ENCODE assay signal across 8 cellular contexts in genomic region chr16:88468289-88469129, GRCh38. TPM values are rescaled to one million over a fixed set of nuclear protein-coding genes. Genes with fewer than 3 reads are reported as not detected.
DNase-seq lines count a peak whose midpoint lies in the region; ATAC-seq and TF ChIP-seq lines count a peak whose summit lies in the region.

No MANE protein-coding gene starts in this region.

- CTCF ChIA-PET in SK-N-SH (lab: Yijun Ruan, JAX), result interaction anchor here (0.7 to 1.6 kb wide), 3 partner anchors 20 to 107 kb away, joined by 3 to 4 read pairs (median 3); no protein-coding TSS in a partner anchor

- H4K20me1 ChIP-seq in GM23338 (replicated peaks; ENCODE audit: insufficient read depth), result no peaks in the 10 kb centered on the region
- H4K20me1 ChIP-seq in SK-N-SH (ENCODE audit: insufficient read depth), result peaks cover 83% of the 10 kb centered on the region

- H3K9me2 ChIP-seq in GM23338 (ENCODE audit: insufficient read depth) (no peaks in the 10 kb centered on the region), SK-N-SH (no peaks in the 10 kb centered on the region)

- TF ChIP-seq RAD21 in SK-N-SH (IDR thresholded peaks at IDR 0.05; ENCODE audit: low read length), result no peak

- H3K36me3 ChIP-seq in GM23338 (ENCODE audit: insufficient read depth), result no peaks in the 10 kb centered on the region
- H3K36me3 ChIP-seq in SK-N-SH (replicated peaks in 1 of 2; ENCODE audit: control insufficient read depth in 1 of 2, insufficient read depth in 2 of 2, low read length in 1 of 2), result no peaks in the 10 kb centered on the region
- H3K36me3 ChIP-seq in iPS DF 6.9 (ENCODE audit: control insufficient read depth, insufficient read depth, low read length), result no peaks in the 10 kb centered on the region

- TF ChIP-seq EP300 in SK-N-SH (IDR thresholded peaks at IDR 0.05; ENCODE audit: borderline replicate concordance in 1 of 2, low read depth in 1 of 2, low read length in 1 of 2), result no peak

- H3K9me3 Mint-ChIP-seq in GM23338, result no peaks in the 10 kb centered on the region

- H3K4me1 ChIP-seq in GM23338 (ENCODE audit: insufficient read depth) (peaks cover 9% of the 10 kb centered on the region; the same call in 1 of the 2 replicates), SK-N-SH (ENCODE audit: control insufficient read depth in 1 of 2, insufficient read depth in 2 of 2, low read depth in 1 of 2, low read length in 1 of 2) (peaks cover 0 to 55% of the 10 kb centered on the region in 2 experiments; a peak in 2 of 4 replicates), iPS DF 6.9 (ENCODE audit: control insufficient read depth, insufficient read depth, low read length) (peaks cover 8% of the 10 kb centered on the region)

- H3K27me3 ChIP-seq in GM23338 (ENCODE audit: insufficient read depth) (no peaks in the 10 kb centered on the region), SK-N-SH (ENCODE audit: insufficient read depth) (no peaks in the 10 kb centered on the region), iPS DF 6.9 (ENCODE audit: control insufficient read depth, insufficient read depth, low read length) (no peaks in the 10 kb centered on the region)

- H3K27ac Mint-ChIP-seq in GM23338, result no peak overlapping the region

- peaks cover 3% of the 10 kb centered on the region; the same call in 2 of the 3 replicates for H3K4me1 Mint-ChIP-seq in GM23338

- no peaks in the 10 kb centered on the region for H3F3A ChIP-seq in GM23338 (replicated peaks; ENCODE audit: low read depth)
- H3F3A ChIP-seq in SK-N-SH (replicated peaks; ENCODE audit: insufficient read depth), result peaks cover 9% of the 10 kb centered on the region

- peak overlapping the region; percentile 52; the same call in 2 of the 3 replicates for H3K4me3 Mint-ChIP-seq in GM23338

- TF ChIP-seq CTCF in GM23338 (conservative IDR thresholded peaks at IDR 0.05; ENCODE audit: low read depth in 2 of 2) (no peak), SK-N-SH (IDR thresholded peaks at IDR 0.05) (no peak)

- POLR2A ChIA-PET in SK-N-SH (lab: Yijun Ruan, JAX), result interaction anchor here (0.6 kb wide), 2 partner anchors 23 to 1231 kb away, joined by 3 read pairs; no protein-coding TSS in a partner anchor

- H3K4me3 ChIP-seq in GM23338, result peak overlapping the region; percentile 43; the same call in 1 of the 2 replicates
- no peak overlapping the region for H3K4me3 ChIP-seq in SK-N-SH (ENCODE audit: low read depth in 2 of 2, low read length in 1 of 2)
- peak overlapping the region; percentile 7; the same call in 1 of the 2 replicates for H3K4me3 ChIP-seq in iPS DF 6.9 (ENCODE audit: low read length)

- peaks cover 8% of the 10 kb centered on the region for H3K27me3 Mint-ChIP-seq in GM23338 (ENCODE audit: insufficient read depth, low read depth, poor library complexity)

- H3K36me3 Mint-ChIP-seq in GM23338 (ENCODE audit: low read depth), result no peaks in the 10 kb centered on the region

- H3K4me2 ChIP-seq in GM23338 (peak overlapping the region; percentile 78), SK-N-SH (no peak overlapping the region)

- H3K27ac ChIP-seq in GM23338 (ENCODE audit: low read depth) (no peak overlapping the region), SK-N-SH (ENCODE audit: low read depth in 2 of 2, low read length in 1 of 2) (no peak overlapping the region; a peak in 1 of 4 replicates), iPS DF 6.9 (ENCODE audit: low read length) (no peak overlapping the region)

- no peak overlapping the region for H3K9ac ChIP-seq in SK-N-SH

- DNase-seq in AG20443 (ENCODE audit: low spot score) (peak; percentile 66), GM23338 (ENCODE audit: low spot score) (peak; percentile 95), SK-N-SH (peak; percentile 89), iPS DF 6.9 (ENCODE audit: low read depth, low spot score) (peak; percentile 76), NCI-H2081 treated with DMSO at 0.1 percent for 48 hours (lab: John Stamatoyannopoulos, UW) (no peak), inferior parietal cortex (ENCODE audit: extremely low spot score) (no peak)

- no peak overlapping the region for H2AFZ ChIP-seq in GM23338
- H2AFZ ChIP-seq in SK-N-SH (ENCODE audit: low read depth), result no peak overlapping the region

- WGBS in SK-N-SH (ENCODE audit: low lambda C conversion rate), result 84% methylated on average over 5 of the region's 18 CpGs
- no CpG with 5 or more reads among the region's 18 CpGs for WGBS in iPS DF 6.9 (ENCODE audit: insufficient coverage, insufficient read length)

- H3K79me2 ChIP-seq in GM23338 (replicated peaks; ENCODE audit: insufficient read depth) (no peaks in the 10 kb centered on the region), SK-N-SH (ENCODE audit: insufficient read depth) (peaks cover 58% of the 10 kb centered on the region; the same call in 1 of the 2 replicates)

- ATAC-seq in GM23338 (peak; percentile 98), GM19452 (IDR thresholded peaks at IDR 0.05; ENCODE audit: unreplicated experiment) (no peak), HG02981 (IDR thresholded peaks at IDR 0.05; ENCODE audit: unreplicated experiment) (no peak)

- H3K9me3 ChIP-seq in SK-N-SH (no peaks in the 10 kb centered on the region), iPS DF 6.9 (ENCODE audit: control insufficient read depth, insufficient read depth, low read length) (no peaks in the 10 kb centered on the region)

TF ChIP-seq in GM23338, 12 proteins besides CTCF, POLR2A, EP300 and RAD21:
- no peak for TF ChIP-seq ZNF331 (CRISPR knock-in tag; IDR thresholded peaks at IDR 0.05; ENCODE audit: low read depth)

TF ChIP-seq in SK-N-SH, 30 proteins besides CTCF, POLR2A, EP300 and RAD21 (continues in another document):
- TF ChIP-seq TAF1 (IDR thresholded peaks at IDR 0.05; ENCODE audit: borderline replicate concordance, low read depth, low read length), result no peak
- TF ChIP-seq RFX5 (IDR thresholded peaks at IDR 0.05; ENCODE audit: low read length), result no peak
- TF ChIP-seq GABPA (IDR thresholded peaks at IDR 0.05; ENCODE audit: low read depth), result no peak
- TF ChIP-seq TCF12 (IDR thresholded peaks at IDR 0.05), result no peak
- TF ChIP-seq FOXM1 (IDR thresholded peaks at IDR 0.05; ENCODE audit: low read depth), result no peak
- no peak for TF ChIP-seq EZH2phosphoT487 (IDR thresholded peaks at IDR 0.05; ENCODE audit: borderline replicate concordance, low read depth)
- no peak for TF ChIP-seq MXI1 (IDR thresholded peaks at IDR 0.05; ENCODE audit: low read depth, low read length)
- TF ChIP-seq PBX3 (IDR thresholded peaks at IDR 0.05), result no peak
- TF ChIP-seq REST (IDR thresholded peaks at IDR 0.05; ENCODE audit: low read depth, low read length), result no peak
- TF ChIP-seq YY1 (IDR thresholded peaks at IDR 0.05; ENCODE audit: low read depth), result no peak
- TF ChIP-seq ELF1 (IDR thresholded peaks at IDR 0.05), result no peak
- TF ChIP-seq FOSL2 (IDR thresholded peaks at IDR 0.05; ENCODE audit: borderline replicate concordance, low read depth), result no peak
- TF ChIP-seq FOXJ3 (CRISPR knock-in tag; IDR thresholded peaks at IDR 0.05), result no peak
- TF ChIP-seq IRF3 (IDR thresholded peaks at IDR 0.05; ENCODE audit: low read depth, low read length), result no peak
- TF ChIP-seq RCOR1 (IDR thresholded peaks at IDR 0.05; ENCODE audit: low read length), result no peak
- TF ChIP-seq SMC3 (IDR thresholded peaks at IDR 0.05; ENCODE audit: low read depth, low read length), result no peak
- TF ChIP-seq NFIC (IDR thresholded peaks at IDR 0.05; ENCODE audit: borderline replicate concordance), result no peak

RNA-seq across cellular contexts. Expression of gene ZFPM1, which starts 15.4 kb away (rescaled TPM):
- 2.2 and 2.4 TPM in 2 replicates for total RNA-seq in GM23338 (2014; rRNA removed; shearing (Covaris generic))
- 0.53 and 0.61 TPM in 2 replicates for polyA plus RNA-seq in GM23338 (2016; fragmentation: Nextera tagmentation; extraction: Ambion mirVana)
- 0.54 and 1.2 TPM in 2 replicates for polyA plus RNA-seq in SK-N-SH (2012; rRNA removed)
- 0.54 and 1.0 TPM in 2 replicates for polyA plus RNA-seq in SK-N-SH (2012; cell fraction: cytosol; rRNA removed)
- polyA plus RNA-seq in SK-N-SH (2012; cell fraction: nucleus; rRNA removed), result 3.8 and 5.6 TPM in 2 replicates

Comparison
In these comparisons a context has a peak if more than half of its experiments do, and no peak if none do; other contexts are left out.
1. DNase-seq: peak in AG20443 (single experiment), GM23338 (single experiment), SK-N-SH (single experiment) and iPS DF 6.9 (single experiment); none in NCI-H2081 treated with DMSO at 0.1 percent for 48 hours (single experiment) and inferior parietal cortex (single experiment).
2. H3K4me3 ChIP-seq: peak in GM23338 (single experiment) and iPS DF 6.9 (single experiment); none in SK-N-SH (0 of 2).